In genomic region chr6:168377856-168378832, GRCh38 we compare ENCODE assay signal across 22 cellular contexts. TPM values are rescaled to one million over a fixed set of nuclear protein-coding genes. Genes with fewer than 3 reads are reported as not detected.
A peak's percentile ranks its signal among the peaks of the same experiment; 100 is the strongest.
DNase-seq lines count a peak whose midpoint lies in the region; ATAC-seq and TF ChIP-seq lines count a peak whose summit lies in the region.
"Had no signal": no experiment of that assay in that cellular context is flagged by ENCODE, and none has a peak within 500 bp of the region (broad histone marks: within the 10 kb centered on the region; RNA-seq: fewer than 3 reads in every experiment).

No MANE protein-coding gene starts in this region.

- H3K4me1 ChIP-seq in right atrium auricular region (peaks cover 0 to 5% of the 10 kb centered on the region in 2 donors), heart right ventricle (peaks cover 0 to 8% (median 5%) of the 10 kb centered on the region in 9 donors), osteoblast (ENCODE audit: insufficient read depth, low read length) (no peaks in the 10 kb centered on the region), uterus (no peaks in the 10 kb centered on the region)
- H3K4me1 ChIP-seq: parathyroid adenoma had no signal

- no peak overlapping the region for H2AFZ ChIP-seq in osteoblast (ENCODE audit: low read length)
- H2AFZ ChIP-seq: parathyroid adenoma had no signal

- ATAC-seq in Right ventricle myocardium inferior (peak; percentile 55), heart right ventricle (peak; percentile 34 to 66 (median 56)), HG03439 (IDR thresholded peaks at IDR 0.05; ENCODE audit: unreplicated experiment) (no peak), HG03196 (IDR thresholded peaks at IDR 0.05; ENCODE audit: unreplicated experiment) (no peak)
- ATAC-seq: GM12878 had no signal

- TF ChIP-seq POLR2A in uterus (IDR thresholded peaks at IDR 0.05), result no peak

- no peaks in the 10 kb centered on the region for H4K20me1 ChIP-seq in osteoblast (ENCODE audit: insufficient read depth, low read length)

- H3K4me3 ChIP-seq in right atrium auricular region (no peak overlapping the region), heart right ventricle (peak overlapping the region in 2 of 10 donors; percentile 0 to 13), osteoblast (ENCODE audit: insufficient read depth, low read length) (no peak overlapping the region), uterus (no peak overlapping the region)
- H3K4me3 ChIP-seq: GM12878 had no signal

- 84 to 90% methylated on average over 28 of the region's 28 CpGs for WGBS in heart right ventricle, 2 donors

- TF ChIP-seq CTCF in right atrium auricular region (IDR thresholded peaks at IDR 0.05), result no peak
- no peak for TF ChIP-seq CTCF in heart right ventricle (IDR thresholded peaks at IDR 0.05)
- TF ChIP-seq CTCF in osteoblast (IDR thresholded peaks at IDR 0.05; ENCODE audit: extremely low read depth, low read depth, low read length), result no peak
- TF ChIP-seq CTCF in uterus (IDR thresholded peaks at IDR 0.05), result no peak

- H3K9me3 ChIP-seq in right atrium auricular region, result no peaks in the 10 kb centered on the region
- no peaks in the 10 kb centered on the region for H3K9me3 ChIP-seq in heart right ventricle
- peaks cover 3% of the 10 kb centered on the region for H3K9me3 ChIP-seq in osteoblast (ENCODE audit: low read depth, low read length)
- H3K9me3 ChIP-seq in uterus, result no peaks in the 10 kb centered on the region
- H3K9me3 ChIP-seq: SK-N-SH had no signal

- no peaks in the 10 kb centered on the region for H3K36me3 ChIP-seq in right atrium auricular region
- H3K36me3 ChIP-seq in heart right ventricle, result no peaks in the 10 kb centered on the region
- H3K36me3 ChIP-seq in osteoblast (ENCODE audit: insufficient read depth, low read length), result no peaks in the 10 kb centered on the region
- no peaks in the 10 kb centered on the region for H3K36me3 ChIP-seq in uterus

- no peak for DNase-seq in Right ventricle myocardium inferior (ENCODE audit: missing footprints)
- DNase-seq in right atrium auricular region (ENCODE audit: low spot score), result no peak
- DNase-seq in heart right ventricle, result peak in 1 of 2 donors; percentile 23
- peak; percentile 45 for DNase-seq in osteoblast (ENCODE audit: insufficient read length, low spot score, missing footprints)
- no peak for DNase-seq in uterus
- no peak for DNase-seq in NCI-H2029 (lab: John Stamatoyannopoulos, UW)
- DNase-seq: activated CD4-positive, CD25-positive, alpha-beta regulatory T cell; activated naive CD8-positive, alpha-beta T cell treated with anti-CD3 and anti-CD28 coated beads for 36 hours; dermis blood vessel endothelial cell; DMS53; foreskin melanocyte; Kasumi-1; NCI-H226; NK-92 treated with Interleukin-12 subunit alpha and Interleukin-12 subunit beta, amount 100 ng/mL, for 24 hours; SK-N-SH; stimulated activated CD4-positive, alpha-beta T cell treated with anti-CD3 and anti-CD28 coated beads, Interleukin-4, amount 100 ng/mL, for 4 hours had no signal

- no peak overlapping the region for H3K4me2 ChIP-seq in osteoblast (ENCODE audit: insufficient read depth, low read length)
- H3K4me2 ChIP-seq: SK-N-SH had no signal

- H3K79me2 ChIP-seq in osteoblast (ENCODE audit: insufficient read depth, low read length), result no peaks in the 10 kb centered on the region
- H3K79me2 ChIP-seq: parathyroid adenoma had no signal

- intact Hi-C loops in Right ventricle myocardium inferior (cut with DNase I), result no loop called here
- intact Hi-C loops in heart right ventricle (cut with DNase I), result loop anchor here in 4 of 10 donors (2.0 to 10.0 kb wide), 5 partner anchors 67 to 167 kb away; partner anchors contain the start of gene SMOC2 (in 1 of the 4)
- intact Hi-C loops in uterus (cut with DNase I; ENCODE audit: low total_unique reads), result loop anchor here (10.0 kb wide), 1 partner anchor 67 kb away; the partner anchor contains the start of gene SMOC2

- no peak overlapping the region for H3K27ac ChIP-seq in right atrium auricular region
- peak overlapping the region in 6 of 10 donors; percentile 8 to 77 (median 56) for H3K27ac ChIP-seq in heart right ventricle
- no peak overlapping the region for H3K27ac ChIP-seq in osteoblast (ENCODE audit: low read depth, low read length)
- H3K27ac ChIP-seq in uterus, result peak overlapping the region; percentile 74 to 78
- H3K27ac ChIP-seq: epithelial cell of prostate, parathyroid adenoma had no signal

- no peaks in the 10 kb centered on the region for H3K27me3 ChIP-seq in right atrium auricular region
- H3K27me3 ChIP-seq in heart right ventricle, result peaks cover 0 to 22% (median 0%) of the 10 kb centered on the region in 7 donors
- no peaks in the 10 kb centered on the region for H3K27me3 ChIP-seq in osteoblast (ENCODE audit: insufficient read depth, low read length)
- H3K27me3 ChIP-seq in uterus, result no peaks in the 10 kb centered on the region

RNA-seq across cellular contexts. Expression of gene DACT2, which starts 58.6 kb away (rescaled TPM):
- total RNA-seq in Right ventricle myocardium inferior (1.0 TPM), right atrium auricular region (1 to 10 TPM; 1.5 to 2.0 TPM), heart right ventricle (1 to 10 TPM in 2 of 10 donors, under 1 TPM in 8; 0.09 to 1.5 (median 0.66) TPM), osteoblast (not detected in 2 replicates), uterus (1 to 10 TPM in 3 of 4 donors, not detected in 1; 1.4 to 9.6 (median 2.8) TPM)
- polyA plus RNA-seq in heart right ventricle, result under 1 TPM; 0.29 to 0.38 TPM
- total RNA-seq: activated CD8-positive, alpha-beta memory T cell treated with anti-CD3 and anti-CD28 coated beads for 36 hours; activated naive CD8-positive, alpha-beta T cell treated with anti-CD3 and anti-CD28 coated beads for 36 hours; dermis blood vessel endothelial cell; GM12878 had no signal
- polyA plus RNA-seq: GM12878, SK-N-SH had no signal

Comparison
In these comparisons a context has a peak if more than half of its experiments do, and no peak if none do; other contexts are left out.
1. H3K27ac ChIP-seq: peak in heart right ventricle (6 of 10) and uterus (2 of 2); none in right atrium auricular region (0 of 2) and osteoblast (single experiment).
2. ATAC-seq: peak in Right ventricle myocardium inferior (single experiment) and heart right ventricle (8 of 8); none in HG03439 (single experiment) and HG03196 (single experiment).